ENCODE assay signal across 25 cellular contexts in the genomic region with DNA sequence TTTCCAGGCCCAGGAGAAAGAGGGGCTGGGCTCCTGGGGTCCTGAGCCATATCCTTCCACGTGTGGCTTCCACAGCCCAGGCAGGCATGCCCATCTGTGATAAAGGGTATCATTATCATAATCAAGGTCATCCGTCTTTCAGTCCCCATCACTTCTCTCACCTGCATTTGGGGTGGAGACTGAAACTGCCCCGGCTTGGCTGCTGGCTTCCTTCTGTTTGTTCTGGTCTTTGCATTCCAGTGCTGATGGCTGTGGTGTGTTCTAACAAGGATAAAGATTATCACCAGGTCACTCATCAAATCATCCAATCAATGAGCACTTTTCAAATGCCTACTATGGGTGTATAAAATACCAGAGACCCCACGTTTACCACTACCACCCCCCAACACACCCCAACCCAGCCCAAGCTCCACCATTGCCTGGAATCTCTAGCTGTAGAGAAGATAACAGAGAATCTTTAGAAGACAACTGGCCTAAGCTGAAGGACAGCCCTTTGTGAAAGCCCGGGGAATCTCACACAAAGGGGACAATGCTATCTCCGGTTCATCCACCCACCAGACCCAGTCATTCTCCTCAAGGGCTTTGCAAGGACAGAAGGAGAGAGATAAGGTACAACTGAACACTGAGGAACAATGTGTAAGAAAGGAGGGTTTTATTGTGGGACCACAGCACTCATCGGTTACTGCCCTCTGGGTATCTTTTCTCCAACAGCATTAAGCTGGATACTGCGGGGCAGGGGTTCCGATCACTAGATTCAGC.
"Had no signal": no experiment of that assay in that cellular context is flagged by ENCODE, and none has a peak within 500 bp of the region (broad histone marks: within the 10 kb centered on the region; RNA-seq: fewer than 3 reads in every experiment).

No MANE protein-coding gene starts in this region.

- H3K4me2 ChIP-seq: PC-9 had no signal

- H3K27ac ChIP-seq: adrenal gland, body of pancreas, breast epithelium, PC-9 had no signal

- H3K27me3 ChIP-seq: adrenal gland, body of pancreas, breast epithelium had no signal

- DNase-seq: activated CD4-positive, alpha-beta memory T cell treated with anti-CD3 and anti-CD28 coated beads for 36 hours; activated CD4-positive, alpha-beta T cell treated with anti-CD3 and anti-CD28 coated beads for 36 hours; activated CD4-positive, alpha-beta T cell treated with anti-CD3 and anti-CD28 coated beads, Interleukin-2, amount 50 U/mL, for 1 hour; activated CD8-positive, alpha-beta memory T cell treated with anti-CD3 and anti-CD28 coated beads, Interleukin-2, amount 50 U/mL, for 4 hours; activated gamma-delta T cell treated with Interleukin-2 at 50 U/mL for 16 hours; activated naive CD4-positive, alpha-beta T cell treated with anti-CD3 and anti-CD28 coated beads for 36 hours; activated T-cell treated with anti-CD3 and anti-CD28 coated beads for 4 hours; activated T-cell treated with anti-CD3 and anti-CD28 coated beads, Interleukin-2, amount 50 U/mL, for 4 hours; adrenal gland; body of pancreas; NCI-H1092 treated with DMSO at 0.1 percent for 48 hours; NCI-H1417; NCI-H187; NCI-H2029 treated with DMSO at 0.1 percent for 48 hours; NCI-H2107; NCI-H2171 treated with DMSO at 0.1 percent for 48 hours; NCI-H226; NCI-H524 treated with DMSO at 0.1 percent for 48 hours; NK-92 treated with Interleukin-12 subunit alpha and Interleukin-12 subunit beta, amount 100 ng/mL, for 24 hours; PC-9; Right ventricle myocardium superior had no signal

- H3K4me3 ChIP-seq: adrenal gland, body of pancreas, breast epithelium, PC-9 had no signal

- ATAC-seq: activated CD4-positive, alpha-beta T cell treated with anti-CD3 and anti-CD28 coated beads for 36 hours; activated CD4-positive, CD25-positive, alpha-beta regulatory T cell treated with anti-CD3 and anti-CD28 coated beads, Interleukin-2, amount 50 U/mL, for 24 hours; activated naive CD4-positive, alpha-beta T cell treated with anti-CD3 and anti-CD28 coated beads, Interleukin-2, amount 50 U/mL, for 72 hours; activated T-cell treated with anti-CD3 and anti-CD28 coated beads, Interleukin-2, amount 50 U/mL, for 4 hours; body of pancreas; WTC11 had no signal

- H3K36me3 ChIP-seq: adrenal gland, breast epithelium had no signal

- H3K4me1 ChIP-seq: adrenal gland, body of pancreas, breast epithelium had no signal
